Comparison of ENCODE assay signal across 10 cellular contexts in the genomic region with DNA sequence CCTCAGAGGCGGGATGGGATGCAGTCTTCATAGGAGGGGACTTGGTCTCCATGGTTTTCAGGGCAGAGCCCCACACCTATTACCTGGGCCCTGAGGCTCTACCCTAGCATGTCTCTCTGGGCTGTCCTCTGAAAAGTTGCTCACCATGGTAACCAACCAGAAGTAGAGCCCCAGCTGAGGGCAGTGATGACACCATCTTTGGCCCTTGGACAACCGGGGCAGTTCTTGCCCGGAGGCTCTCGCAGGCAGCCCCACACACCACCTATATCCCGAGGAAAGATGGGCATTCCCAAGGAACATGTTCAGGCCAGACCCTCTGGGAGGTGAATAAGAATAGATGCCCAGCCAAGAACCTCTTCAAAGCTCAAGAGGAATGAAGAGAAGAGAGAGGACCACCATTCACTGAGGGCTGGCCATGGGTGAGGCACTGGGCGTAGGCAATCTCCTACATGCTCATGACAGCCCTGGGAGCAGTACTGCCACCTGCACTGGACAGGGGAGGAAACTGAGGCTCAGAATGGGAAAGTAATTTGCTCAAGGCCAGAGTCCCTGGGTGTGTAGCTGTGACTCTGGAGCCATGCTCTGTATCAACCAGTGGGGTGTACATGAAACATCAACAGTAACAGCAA.
DNase-seq lines count a peak whose midpoint lies in the region; ATAC-seq and TF ChIP-seq lines count a peak whose summit lies in the region.
"Had no signal": no experiment of that assay in that cellular context is flagged by ENCODE, and none has a peak within 500 bp of the region (broad histone marks: within the 10 kb centered on the region; RNA-seq: fewer than 3 reads in every experiment).

No MANE protein-coding gene starts in this region.

- H2AFZ ChIP-seq in Karpas-422 (ENCODE audit: low read length), result no peak overlapping the region

- H3K9me2 ChIP-seq in Karpas-422 (replicated peaks; ENCODE audit: insufficient read depth, low read length), result no peaks in the 10 kb centered on the region

- in situ Hi-C loops in Panc1 (cut with HindIII; ENCODE audit: low pct_unique_long_range_greater_than_20kb, low sequenced_read_pairs), result no loop called here

- ATAC-seq in Panc1 (no peak), GM21367 (IDR thresholded peaks at IDR 0.05; ENCODE audit: unreplicated experiment) (no peak), GM21360 (IDR thresholded peaks at IDR 0.05; ENCODE audit: unreplicated experiment) (no peak)

- H3K9me3 ChIP-seq in BLaER1 treated with 17β-estradiol and CSF1 and Interleukin-3, amounts not matched to agents 10 nM and 100 nM (replicated peaks in 1 of 11), result peaks cover 7 to 15% (median 11%) of the 10 kb centered on the region in 11 experiments
- H3K9me3 ChIP-seq in Panc1 (ENCODE audit: control insufficient read depth, insufficient read depth, low read depth, low read length), result no peaks in the 10 kb centered on the region
- peaks cover 0 to 6% of the 10 kb centered on the region in 2 donors for H3K9me3 ChIP-seq in esophagus (ENCODE audit: control insufficient read depth in 2 of 2, insufficient read depth in 1 of 2, low read depth in 1 of 2, low read length in 1 of 2)
- no peaks in the 10 kb centered on the region for H3K9me3 ChIP-seq in prostate gland
- H3K9me3 ChIP-seq in Karpas-422 (ENCODE audit: low read length), result no peaks in the 10 kb centered on the region
- H3K9me3 ChIP-seq: HAP-1 had no signal

- H3K4me3 ChIP-seq in BLaER1 treated with 17β-estradiol and CSF1 and Interleukin-3, amounts not matched to agents 10 nM and 100 nM, result peak overlapping the region in 5 of 10 experiments; percentile 12 to 46 (median 23); a peak in 6 of 20 replicates
- H3K4me3 ChIP-seq in Panc1 (ENCODE audit: low read depth in 2 of 2, low read length in 2 of 2) (no peak overlapping the region), esophagus (ENCODE audit: low read depth in 1 of 2, low read length in 2 of 2) (no peak overlapping the region), prostate gland (no peak overlapping the region), Karpas-422 (ENCODE audit: low read length) (no peak overlapping the region)
- H3K4me3 ChIP-seq: HAP-1 had no signal

- peak overlapping the region in 8 of 11 experiments; percentile 33 to 70 (median 55); a peak in 11 of 22 replicates for H3K9ac ChIP-seq in BLaER1 treated with 17β-estradiol and CSF1 and Interleukin-3, amounts not matched to agents 10 nM and 100 nM
- H3K9ac ChIP-seq in Karpas-422 (ENCODE audit: low read length), result no peak overlapping the region

- intact Hi-C loops in Panc1 (cut with micrococcal nuclease; ENCODE audit: unreplicated experiment), result no loop called here
- intact Hi-C loops in prostate gland (cut with DNase I), result loop anchor here (5.0 kb wide), 1 partner anchor 41 kb away; no protein-coding TSS in a partner anchor

- H3K79me2 ChIP-seq in Karpas-422 (ENCODE audit: low read length), result no peaks in the 10 kb centered on the region

- TF ChIP-seq POLR2A in prostate gland (IDR thresholded peaks at IDR 0.05), result no peak

- peak overlapping the region in 9 of 11 experiments; percentile 51 to 80 (median 68); a peak in 17 of 22 replicates for H3K27ac ChIP-seq in BLaER1 treated with 17β-estradiol and CSF1 and Interleukin-3, amounts not matched to agents 10 nM and 100 nM
- H3K27ac ChIP-seq in Panc1 (ENCODE audit: low read length), result peak overlapping the region; percentile 75
- H3K27ac ChIP-seq in esophagus (ENCODE audit: low read depth in 2 of 2, low read length in 1 of 2), result peak overlapping the region; percentile 26 to 35
- H3K27ac ChIP-seq in prostate gland, result peak overlapping the region; percentile 70 to 73
- H3K27ac ChIP-seq in Karpas-422 (ENCODE audit: low read length), result no peak overlapping the region

- peak overlapping the region; percentile 75 to 98 (median 92) for H3K4me2 ChIP-seq in BLaER1 treated with 17β-estradiol and CSF1 and Interleukin-3, amounts not matched to agents 10 nM and 100 nM
- no peak overlapping the region for H3K4me2 ChIP-seq in Karpas-422 (ENCODE audit: low read depth, low read length, poor library complexity, severe bottlenecking)

- WGBS in esophagus, 2 donors, result 60 to 67% methylated on average over 6 of the region's 6 CpGs
- 67% methylated on average over 6 of the region's 6 CpGs for WGBS in prostate gland

- no peaks in the 10 kb centered on the region for H3K27me3 ChIP-seq in BLaER1 treated with 17β-estradiol and CSF1 and Interleukin-3, amounts not matched to agents 10 nM and 100 nM
- H3K27me3 ChIP-seq in Panc1 (ENCODE audit: control insufficient read depth, insufficient read depth, low read length) (no peaks in the 10 kb centered on the region), esophagus (ENCODE audit: control insufficient read depth in 1 of 2, insufficient read depth in 2 of 2, low read length in 2 of 2) (no peaks in the 10 kb centered on the region), prostate gland (replicated peaks; ENCODE audit: insufficient read depth) (no peaks in the 10 kb centered on the region), Karpas-422 (ENCODE audit: low read length) (no peaks in the 10 kb centered on the region)

- peaks cover 54 to 94% (median 86%) of the 10 kb centered on the region in 10 experiments for H3K4me1 ChIP-seq in BLaER1 treated with 17β-estradiol and CSF1 and Interleukin-3, amounts not matched to agents 10 nM and 100 nM
- H3K4me1 ChIP-seq in Panc1 (ENCODE audit: control insufficient read depth, insufficient read depth, low read length), result peaks cover 35% of the 10 kb centered on the region
- peaks cover 6 to 17% of the 10 kb centered on the region in 2 donors for H3K4me1 ChIP-seq in esophagus (ENCODE audit: control insufficient read depth in 2 of 2, insufficient read depth in 2 of 2, low read length in 1 of 2)
- H3K4me1 ChIP-seq in prostate gland (replicated peaks), result no peaks in the 10 kb centered on the region
- peaks cover 5% of the 10 kb centered on the region for H3K4me1 ChIP-seq in Karpas-422 (ENCODE audit: low read length)
- H3K4me1 ChIP-seq: HAP-1 had no signal

- no peak for DNase-seq in Panc1 (ENCODE audit: low read depth, low spot score)
- no peak for DNase-seq in prostate gland (ENCODE audit: low spot score)
- DNase-seq in GM03348 (ENCODE audit: low spot score), result no peak
- no peak for DNase-seq in Karpas-422
- DNase-seq: NCI-H2081 had no signal

- BruUV-seq in Panc1 (replicated peaks; lab: Mats Ljungman, UMichigan), result no TSS peak

- no peaks in the 10 kb centered on the region for H3K36me3 ChIP-seq in BLaER1 treated with 17β-estradiol and CSF1 and Interleukin-3, amounts not matched to agents 10 nM and 100 nM
- H3K36me3 ChIP-seq in Panc1 (ENCODE audit: control insufficient read depth, insufficient read depth, low read length) (no peaks in the 10 kb centered on the region), esophagus (ENCODE audit: control insufficient read depth in 2 of 2, insufficient read depth in 2 of 2, low read length in 1 of 2) (no peaks in the 10 kb centered on the region), prostate gland (no peaks in the 10 kb centered on the region), Karpas-422 (ENCODE audit: insufficient read depth, low read length) (no peaks in the 10 kb centered on the region)
- H3K36me3 ChIP-seq: HAP-1 had no signal

- peaks cover 0 to 4% (median 0%) of the 10 kb centered on the region in 11 experiments; a peak in 2 of 22 replicates for H4K20me1 ChIP-seq in BLaER1 treated with 17β-estradiol and CSF1 and Interleukin-3, amounts not matched to agents 10 nM and 100 nM
- H4K20me1 ChIP-seq in Karpas-422 (ENCODE audit: insufficient read depth, low read depth, low read length), result 0 out of 2 replicates have a peak, but pooled peaks cover 3% of the 10 kb centered on the region

- POLR2A ChIA-PET in Panc1 (lab: Charles Lee), result no interaction called here

- TF ChIP-seq CTCF in Panc1 (IDR thresholded peaks at IDR 0.05) (no peak), prostate gland (IDR thresholded peaks at IDR 0.05) (no peak)

- CTCF ChIA-PET in Panc1 (lab: Charles Lee), result interaction anchor here (0.7 kb wide), 1 partner anchor 346 kb away, joined by 3 read pairs; no protein-coding TSS in a partner anchor
